Comparison of ENCODE assay signal across 11 cellular contexts in genomic region chr6:6713660-6714446, GRCh38.
DNase-seq lines count a peak whose midpoint lies in the region; ATAC-seq, FAIRE-seq and TF ChIP-seq lines count a peak whose summit lies in the region.
"Had no signal": no experiment of that assay in that cellular context is flagged by ENCODE, and none has a peak within 500 bp of the region (broad histone marks: within the 10 kb centered on the region; RNA-seq: fewer than 3 reads in every experiment).

No MANE protein-coding gene starts in this region.

- no peaks in the 10 kb centered on the region for H4K20me1 ChIP-seq in HepG2 (ENCODE audit: insufficient read depth, low read length)

- H3K27ac ChIP-seq in HepG2 (ENCODE audit: extremely low read length, insufficient read depth, low read length): no peak overlapping the region

- H3K9ac ChIP-seq in HepG2 (ENCODE audit: insufficient read depth, low read depth, low read length): no peak overlapping the region

- H3K27me3 ChIP-seq in HepG2 (ENCODE audit: control insufficient read depth in 1 of 2, insufficient read depth in 2 of 2, low read length in 2 of 2): peaks cover 6 to 48% of the 10 kb centered on the region in 2 experiments; a peak in 4 of 5 replicates
- H3K27me3 ChIP-seq: dorsolateral prefrontal cortex had no signal

- TF ChIP-seq RAD21 in HepG2 (CRISPR knock-in tag; IDR thresholded peaks at IDR 0.05): no peak

- H2AFZ ChIP-seq in HepG2 (ENCODE audit: low read length): no peak overlapping the region

- intact Hi-C loops in Right ventricle myocardium inferior (cut with DNase I): no loop called here
- intact Hi-C loops in cardiac septum (cut with DNase I): no loop called here
- intact Hi-C loops in HepG2 (cut with micrococcal nuclease; ENCODE audit: unreplicated experiment): no loop called here
- intact Hi-C loops in lower leg skin (cut with DNase I; ENCODE audit: low total_unique reads): loop anchor here (5.0 kb wide), 1 partner anchor 1863 kb away; no protein-coding TSS in a partner anchor

- in situ Hi-C loops in astrocyte of the spinal cord (cut with HindIII; ENCODE audit: low sequenced_read_pairs) (no loop called here), HepG2 (cut with HindIII; ENCODE audit: extremely low pct_ligation_motif_present, low pct_unique_long_range_greater_than_20kb) (no loop called here)

- no peaks in the 10 kb centered on the region for H3K79me2 ChIP-seq in HepG2 (ENCODE audit: insufficient read depth, low read length)

- POLR2A ChIA-PET in HepG2 (lab: Yijun Ruan, JAX): no interaction called here

- no peaks in the 10 kb centered on the region for H3K9me3 ChIP-seq in HepG2 (ENCODE audit: low read length)
- H3K9me3 ChIP-seq: thoracic aorta had no signal

- no TSS peak for BruUV-seq in HepG2 (replicated peaks; lab: Mats Ljungman, UMichigan)

- no peak overlapping the region for H3K4me2 ChIP-seq in HepG2 (ENCODE audit: low read depth, low read length)

- TF ChIP-seq POLR2A in HepG2 (IDR thresholded peaks at IDR 0.05; ENCODE audit: insufficient read depth in 1 of 2, low read depth in 2 of 2, low read length in 2 of 2) (no peak), lower leg skin (IDR thresholded peaks at IDR 0.05) (no peak)

- FAIRE-seq in HepG2 (lab: Jason Lieb, UNC) (no peak), urothelium cell line (lab: Jason Lieb, UNC) (no peak)
- FAIRE-seq: HTR-8/SVneo had no signal

- CTCF ChIA-PET in HepG2 (lab: Yijun Ruan, JAX; ENCODE audit: low intra/inter-chr PET ratio, low total read pairs): no interaction called here

- TF ChIP-seq EP300 in HepG2 (IDR thresholded peaks at IDR 0.05; ENCODE audit: low read depth in 2 of 2, low read length in 2 of 2): no peak
- TF ChIP-seq EP300 in HepG2 (CRISPR knock-in tag; IDR thresholded peaks at IDR 0.05; ENCODE audit: borderline replicate concordance): no peak

- H3K36me3 ChIP-seq in HepG2 (replicated peaks in 1 of 2; ENCODE audit: control insufficient read depth in 1 of 2, insufficient read depth in 2 of 2, low read length in 2 of 2): no peaks in the 10 kb centered on the region
- H3K36me3 ChIP-seq: thoracic aorta had no signal

- peak; percentile 42 for ATAC-seq in Right ventricle myocardium inferior
- no peak for ATAC-seq in HepG2

- 81% methylated on average over 20 of the region's 20 CpGs for WGBS in HepG2 (ENCODE audit: low lambda C conversion rate)
- WGBS in lower leg skin, 2 donors: 61 to 76% methylated on average over 20 of the region's 20 CpGs

- H3K4me3 ChIP-seq in astrocyte of the spinal cord (ENCODE audit: low read depth, low read length) (no peak overlapping the region), HepG2 (replicated peaks in 1 of 3; ENCODE audit: insufficient read depth in 1 of 3, low read depth in 2 of 3, low read length in 3 of 3) (no peak overlapping the region), lower leg skin (ENCODE audit: low read depth, poor library complexity, severe bottlenecking) (no peak overlapping the region)

- TF ChIP-seq CTCF in astrocyte of the spinal cord (IDR thresholded peaks at IDR 0.05; ENCODE audit: low read depth, low read length) (no peak), HepG2 (CRISPR knock-in tag; IDR thresholded peaks at IDR 0.05) (no peak), lower leg skin (IDR thresholded peaks at IDR 0.05) (no peak)

- DNase-seq in Right ventricle myocardium inferior (ENCODE audit: missing footprints) (peak; percentile 76), cardiac septum (ENCODE audit: low spot score) (no peak), astrocyte of the spinal cord (ENCODE audit: low read depth, low spot score) (peak; percentile 52), HepG2 (ENCODE audit: low spot score) (no peak), urothelium cell line (ENCODE audit: low spot score) (peak; percentile 38), lower leg skin (ENCODE audit: low spot score in 2 of 2) (no peak), NCI-H82 (lab: John Stamatoyannopoulos, UW) (no peak), DMS 273 treated with DMSO at 0.1 percent for 48 hours (lab: John Stamatoyannopoulos, UW) (no peak)
- DNase-seq: dorsolateral prefrontal cortex had no signal

- peaks cover 17% of the 10 kb centered on the region for H3K4me1 ChIP-seq in HepG2 (ENCODE audit: insufficient read depth, low read length)

TF ChIP-seq in HepG2, 621 proteins besides CTCF, POLR2A, EP300 and RAD21 (continues in another document):
- TF ChIP-seq NPAS2 (CRISPR knock-in tag; IDR thresholded peaks at IDR 0.05; ENCODE audit: borderline replicate concordance) (no peak), SMAD3 (CRISPR knock-in tag; IDR thresholded peaks at IDR 0.05) (no peak), NKX3-1 (CRISPR knock-in tag; IDR thresholded peaks at IDR 0.05) (no peak), TCF12 (IDR thresholded peaks at IDR 0.05) (no peak), TCF12 (CRISPR knock-in tag; IDR thresholded peaks at IDR 0.05) (no peak), ZKSCAN1 (IDR thresholded peaks at IDR 0.05; ENCODE audit: low read length) (no peak), FOXK2 (IDR thresholded peaks at IDR 0.05) (no peak), MAFK (conservative IDR thresholded peaks at IDR 0.05 in 1 of 2, IDR thresholded peaks at IDR 0.05 in 1 of 2; ENCODE audit: low read length in 2 of 2) (peak; percentile 93), ZNF646 (CRISPR knock-in tag; IDR thresholded peaks at IDR 0.05) (no peak), ZNF367 (CRISPR knock-in tag; IDR thresholded peaks at IDR 0.05; ENCODE audit: borderline replicate concordance) (no peak)
- TF ChIP-seq, protein P1, sequence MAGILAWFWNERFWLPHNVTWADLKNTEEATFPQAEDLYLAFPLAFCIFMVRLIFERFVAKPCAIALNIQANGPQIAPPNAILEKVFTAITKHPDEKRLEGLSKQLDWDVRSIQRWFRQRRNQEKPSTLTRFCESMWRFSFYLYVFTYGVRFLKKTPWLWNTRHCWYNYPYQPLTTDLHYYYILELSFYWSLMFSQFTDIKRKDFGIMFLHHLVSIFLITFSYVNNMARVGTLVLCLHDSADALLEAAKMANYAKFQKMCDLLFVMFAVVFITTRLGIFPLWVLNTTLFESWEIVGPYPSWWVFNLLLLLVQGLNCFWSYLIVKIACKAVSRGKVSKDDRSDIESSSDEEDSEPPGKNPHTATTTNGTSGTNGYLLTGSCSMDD (CRISPR knock-in tag; IDR thresholded peaks at IDR 0.05): no peak
- TF ChIP-seq, protein P2, sequence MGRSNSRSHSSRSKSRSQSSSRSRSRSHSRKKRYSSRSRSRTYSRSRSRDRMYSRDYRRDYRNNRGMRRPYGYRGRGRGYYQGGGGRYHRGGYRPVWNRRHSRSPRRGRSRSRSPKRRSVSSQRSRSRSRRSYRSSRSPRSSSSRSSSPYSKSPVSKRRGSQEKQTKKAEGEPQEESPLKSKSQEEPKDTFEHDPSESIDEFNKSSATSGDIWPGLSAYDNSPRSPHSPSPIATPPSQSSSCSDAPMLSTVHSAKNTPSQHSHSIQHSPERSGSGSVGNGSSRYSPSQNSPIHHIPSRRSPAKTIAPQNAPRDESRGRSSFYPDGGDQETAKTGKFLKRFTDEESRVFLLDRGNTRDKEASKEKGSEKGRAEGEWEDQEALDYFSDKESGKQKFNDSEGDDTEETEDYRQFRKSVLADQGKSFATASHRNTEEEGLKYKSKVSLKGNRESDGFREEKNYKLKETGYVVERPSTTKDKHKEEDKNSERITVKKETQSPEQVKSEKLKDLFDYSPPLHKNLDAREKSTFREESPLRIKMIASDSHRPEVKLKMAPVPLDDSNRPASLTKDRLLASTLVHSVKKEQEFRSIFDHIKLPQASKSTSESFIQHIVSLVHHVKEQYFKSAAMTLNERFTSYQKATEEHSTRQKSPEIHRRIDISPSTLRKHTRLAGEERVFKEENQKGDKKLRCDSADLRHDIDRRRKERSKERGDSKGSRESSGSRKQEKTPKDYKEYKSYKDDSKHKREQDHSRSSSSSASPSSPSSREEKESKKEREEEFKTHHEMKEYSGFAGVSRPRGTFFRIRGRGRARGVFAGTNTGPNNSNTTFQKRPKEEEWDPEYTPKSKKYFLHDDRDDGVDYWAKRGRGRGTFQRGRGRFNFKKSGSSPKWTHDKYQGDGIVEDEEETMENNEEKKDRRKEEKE (IDR thresholded peaks at IDR 0.05): no peak

Comparison
In these comparisons a context has a peak if more than half of its experiments do, and no peak if none do; other contexts are left out.
1. DNase-seq: peak in Right ventricle myocardium inferior (single experiment), astrocyte of the spinal cord (single experiment) and urothelium cell line (single experiment); none in cardiac septum (single experiment), HepG2 (single experiment), lower leg skin (0 of 2), NCI-H82 (single experiment) and DMS 273 treated with DMSO at 0.1 percent for 48 hours (single experiment).